In genomic region chr16:69481901-69482341, GRCh38 we compare ENCODE assay signal across 8 cellular contexts. TPM values are rescaled to one million over a fixed set of nuclear protein-coding genes. Genes with fewer than 3 reads are reported as not detected.
A peak's percentile ranks its signal among the peaks of the same experiment; 100 is the strongest.
DNase-seq lines count a peak whose midpoint lies in the region; ATAC-seq, FAIRE-seq and TF ChIP-seq lines count a peak whose summit lies in the region.

No MANE protein-coding gene starts in this region.

- H3K36me3 ChIP-seq in bronchial epithelial cell (ENCODE audit: control insufficient read depth, insufficient read depth, low read length) = no peaks in the 10 kb centered on the region

- no peaks in the 10 kb centered on the region for H3K27me3 ChIP-seq in bronchial epithelial cell (ENCODE audit: control insufficient read depth, insufficient read depth, low read length)

- ATAC-seq in left colon = peak; percentile 40
- ATAC-seq in GM21786 (IDR thresholded peaks at IDR 0.05; ENCODE audit: unreplicated experiment) = no peak

- DNase-seq in M059J (ENCODE audit: low read depth) (peak; percentile 80), bronchial epithelial cell (ENCODE audit: low read depth) (peak; percentile 72), left colon (peak; percentile 29 to 55), substantia nigra (lab: John Stamatoyannopoulos, UW) (peak in 47 of 49 donors; percentile 7 to 86 (median 65)), NCI-H82 treated with DMSO at 0.1 percent for 48 hours (lab: John Stamatoyannopoulos, UW; ENCODE audit: unreplicated experiment) (no peak), HuH-7.5 (ENCODE audit: low spot score) (no peak), NCI-H1930 (lab: John Stamatoyannopoulos, UW) (no peak)

- H3K4me3 ChIP-seq in bronchial epithelial cell (ENCODE audit: low read depth, low read length) = no peak overlapping the region

- peak overlapping the region; percentile 72 for H3K27ac ChIP-seq in substantia nigra (ENCODE audit: low read depth, low read length, poor library complexity, severe bottlenecking)

- intact Hi-C loops in left colon (cut with DNase I, micrococcal nuclease) = no loop called here

- peak; percentile 43 for TF ChIP-seq CTCF in bronchial epithelial cell (IDR thresholded peaks at IDR 0.05; ENCODE audit: insufficient read depth, low read length, severe bottlenecking)

- FAIRE-seq in bronchial epithelial cell (lab: Jason Lieb, UNC) = no peak

RNA-seq across cellular contexts. Expression of gene CYB5B, which starts 57.5 kb away (rescaled TPM):
- 132 and 206 TPM in 2 replicates for total RNA-seq in M059J (2014; rRNA removed; shearing (Covaris generic))
- 39.2 and 42.8 TPM in 2 replicates for total RNA-seq in bronchial epithelial cell
- total RNA-seq in left colon = 100 to 1,000 TPM; 153 to 186 TPM

Comparison
In these comparisons a context has a peak if more than half of its experiments do, and no peak if none do; other contexts are left out.
1. DNase-seq: peak in M059J (single experiment), bronchial epithelial cell (single experiment), left colon (2 of 2) and substantia nigra (47 of 49); none in NCI-H82 treated with DMSO at 0.1 percent for 48 hours (single experiment), HuH-7.5 (single experiment) and NCI-H1930 (0 of 2).